In genomic region chr2:1515986-1516797, GRCh38 we compare ENCODE assay signal across 20 cellular contexts.
DNase-seq lines count a peak whose midpoint lies in the region; ATAC-seq and TF ChIP-seq lines count a peak whose summit lies in the region.
"Had no signal": no experiment of that assay in that cellular context is flagged by ENCODE, and none has a peak within 500 bp of the region (broad histone marks: within the 10 kb centered on the region; RNA-seq: fewer than 3 reads in every experiment).

No MANE protein-coding gene starts in this region.

- H3K27ac ChIP-seq in BLaER1 (peak overlapping the region; percentile 77), KOPT-K1 (ENCODE audit: low read depth, low read length, poor library complexity, severe bottlenecking) (peak overlapping the region; percentile 92), A673 (ENCODE audit: low read depth, low read length, poor library complexity, severe bottlenecking) (no peak overlapping the region)
- H3K27ac ChIP-seq: A549, Peyer's patch, SJSA1 had no signal

- CTCF ChIA-PET in A673 (lab: Charles Lee): no interaction called here

- DNase-seq in sciatic nerve (ENCODE audit: low spot score) (peak; percentile 28), A673 (ENCODE audit: low spot score) (no peak), DMS79 (lab: John Stamatoyannopoulos, UW) (no peak), SIG-M5 (lab: John Stamatoyannopoulos, UW) (no peak)
- DNase-seq: BE2C; CD4-positive, alpha-beta T cell; COR-L47; GDM1; Karpas-422; NCI-H1694 treated with DMSO at 0.1 percent for 48 hours; NCI-H2081 treated with DMSO at 0.1 percent for 48 hours; NCI-H2171 treated with DMSO at 0.1 percent for 48 hours; NCI-H446; NCI-H526; Peyer's patch had no signal

- H3K36me3 ChIP-seq in BLaER1 (no peaks in the 10 kb centered on the region; the same call in 1 of the 2 replicates), KOPT-K1 (ENCODE audit: insufficient read depth, low read length) (no peaks in the 10 kb centered on the region), iPS-15b (ENCODE audit: control insufficient read depth, insufficient read depth, low read length) (no peaks in the 10 kb centered on the region), A673 (ENCODE audit: insufficient read depth, low read length, poor library complexity, severe bottlenecking) (no peaks in the 10 kb centered on the region)
- H3K36me3 ChIP-seq: BE2C, Peyer's patch, SJSA1 had no signal

- no peaks in the 10 kb centered on the region for H3K27me3 ChIP-seq in BLaER1
- no peaks in the 10 kb centered on the region for H3K27me3 ChIP-seq in iPS-15b (ENCODE audit: control insufficient read depth, insufficient read depth, low read length)
- no peaks in the 10 kb centered on the region for H3K27me3 ChIP-seq in A673 (replicated peaks; ENCODE audit: insufficient read depth, low read depth, low read length, poor library complexity)
- H3K27me3 ChIP-seq: BE2C, Peyer's patch had no signal

- intact Hi-C loops in sciatic nerve (cut with DNase I): no loop called here
- intact Hi-C loops in A673 (cut with micrococcal nuclease; ENCODE audit: unreplicated experiment): no loop called here

- peak overlapping the region; percentile 81 for H3K4me2 ChIP-seq in BLaER1
- H3K4me2 ChIP-seq: A549 had no signal

- no TSS peak for BruUV-seq in A673 (replicated peaks; lab: Mats Ljungman, UMichigan)

- no peak overlapping the region for H3K4me3 ChIP-seq in BLaER1
- no peak overlapping the region for H3K4me3 ChIP-seq in iPS-15b (ENCODE audit: low read depth, low read length)
- no peak overlapping the region for H3K4me3 ChIP-seq in A673 (ENCODE audit: low read depth, low read length, poor library complexity, severe bottlenecking)
- H3K4me3 ChIP-seq: A549, Peyer's patch, SJSA1 had no signal

- H3K9ac ChIP-seq in BLaER1 (0 out of 2 replicates have a peak overlapping the region, but pooled peaks have one; percentile 6), iPS-15b (ENCODE audit: low read depth, low read length) (peak overlapping the region; percentile 32)

- no peak for TF ChIP-seq CTCF in A673 (conservative IDR thresholded peaks at IDR 0.05; ENCODE audit: low read depth, low read length)

- H3K9me3 ChIP-seq in BLaER1 (no peaks in the 10 kb centered on the region), KOPT-K1 (ENCODE audit: insufficient read depth, low read length, poor library complexity, severe bottlenecking) (no peaks in the 10 kb centered on the region), iPS-15b (ENCODE audit: control insufficient read depth, insufficient read depth, low read length) (no peaks in the 10 kb centered on the region), A673 (ENCODE audit: low read depth, low read length, poor library complexity, severe bottlenecking) (no peaks in the 10 kb centered on the region)
- H3K9me3 ChIP-seq: A549, BE2C, Peyer's patch, SJSA1 had no signal

- H3K4me1 ChIP-seq in BLaER1 (peaks cover 84% of the 10 kb centered on the region), iPS-15b (ENCODE audit: control insufficient read depth, insufficient read depth, low read length) (no peaks in the 10 kb centered on the region), A673 (ENCODE audit: insufficient read depth, low read length, poor library complexity, severe bottlenecking) (no peaks in the 10 kb centered on the region)
- H3K4me1 ChIP-seq: A549, BE2C, Peyer's patch, SJSA1 had no signal

- POLR2A ChIA-PET in A673 (lab: Charles Lee; ENCODE audit: low non-redundant PET): no interaction called here

- ATAC-seq in sciatic nerve: no peak
- ATAC-seq: A549 had no signal

- no peaks in the 10 kb centered on the region for H4K20me1 ChIP-seq in BLaER1
